8 cellular contexts compared by ENCODE assay signal in the genomic region with DNA sequence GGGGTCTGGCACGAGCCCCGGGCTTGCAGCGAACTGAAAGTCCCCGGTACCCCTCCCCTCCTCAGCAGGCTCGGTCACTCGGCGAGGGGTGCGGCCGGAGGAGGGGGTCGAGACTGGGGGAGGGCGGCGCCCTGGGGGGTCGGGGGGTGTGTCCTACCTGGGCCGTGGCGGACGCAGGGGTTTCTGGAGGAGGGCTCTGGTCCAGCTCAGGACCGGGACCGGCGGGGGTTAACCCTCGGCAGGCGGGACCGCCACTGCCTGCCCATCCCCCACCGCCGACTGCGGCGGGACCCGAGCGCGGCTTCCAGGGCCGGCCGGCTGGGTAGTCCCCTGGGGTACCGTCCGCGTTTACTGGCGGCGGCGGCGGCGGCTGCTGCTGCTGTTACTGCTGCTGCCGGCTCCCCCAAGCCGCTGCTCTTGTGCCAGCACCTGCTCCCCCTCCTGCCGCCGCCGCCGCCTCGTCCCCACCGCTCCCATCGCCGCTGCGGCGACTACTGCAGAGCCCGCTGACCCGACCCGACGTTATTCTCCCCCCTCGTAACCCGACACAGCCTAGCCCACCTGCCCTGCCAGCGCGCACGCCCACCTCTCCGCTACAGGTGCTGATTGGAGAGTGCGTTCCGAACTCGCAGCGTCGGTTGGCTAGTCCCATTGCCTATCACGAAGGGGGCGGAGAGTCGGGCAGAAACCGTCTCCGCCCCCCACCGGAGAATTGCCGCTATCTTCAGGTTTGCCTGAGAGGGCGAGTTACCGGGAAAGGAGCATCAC. TPM values are rescaled to one million over a fixed set of nuclear protein-coding genes. Genes with fewer than 3 reads are reported as not detected.
DNase-seq lines count a peak whose midpoint lies in the region; ATAC-seq, FAIRE-seq and TF ChIP-seq lines count a peak whose summit lies in the region.

A gene (minus strand): TSS at position 498 of the 768 bp plus-strand sequence. CDS start 42,161 bp downstream, outside the sequence.

- intact Hi-C loops in psoas muscle (cut with DNase I) = loop anchor here (10.0 kb wide), 1 partner anchor 186 kb away; a partner anchor contains a TSS

- H3K9me3 ChIP-seq in T-helper 17 cell (ENCODE audit: control insufficient read depth, low read length, poor library complexity, severe bottlenecking) (no peaks in the 10 kb centered on the region), right atrium auricular region (no peaks in the 10 kb centered on the region), psoas muscle (no peaks in the 10 kb centered on the region)

- TF ChIP-seq CTCF in right atrium auricular region (IDR thresholded peaks at IDR 0.05) (no peak), psoas muscle (IDR thresholded peaks at IDR 0.05) (peak; percentile 8)

- TF ChIP-seq POLR2A in GM15510 (IDR thresholded peaks at IDR 0.05; ENCODE audit: borderline replicate concordance, extremely low read depth, insufficient read length) = peak; percentile 76

- 0 to 1% (median 0%) methylated on average over 54 to 75 of the region's 75 CpGs for WGBS in psoas muscle, 3 donors

- H3K4me1 ChIP-seq in right atrium auricular region (peaks cover 0 to 29% of the 10 kb centered on the region in 2 donors), psoas muscle (peaks cover 14% of the 10 kb centered on the region)

- H3K27me3 ChIP-seq in right atrium auricular region (no peaks in the 10 kb centered on the region), psoas muscle (ENCODE audit: insufficient read depth in 3 of 3, low read length in 2 of 3) (no peaks in the 10 kb centered on the region)

- H3K36me3 Mint-ChIP-seq in T-helper 17 cell (ENCODE audit: low read depth) = peaks cover 3% of the 10 kb centered on the region

- H3K4me1 Mint-ChIP-seq in T-helper 17 cell = peaks cover 30% of the 10 kb centered on the region

- DNase-seq in NCI-H1694 treated with DMSO at 0.1 percent for 48 hours (lab: John Stamatoyannopoulos, UW) (peak; percentile 95), T-helper 17 cell (peak; percentile 96 to 97 (median 96)), right atrium auricular region (ENCODE audit: low spot score) (peak; percentile 98), psoas muscle (peak; percentile 98 to 99), urothelium cell line (ENCODE audit: low spot score) (peak; percentile 97)

- ATAC-seq in HG02885 (IDR thresholded peaks at IDR 0.05; ENCODE audit: poor library complexity, unreplicated experiment) (peak; percentile 92), T-helper 17 cell (peak; percentile 96), psoas muscle (peak; percentile 97 to 99 (median 98))

- H3K27me3 Mint-ChIP-seq in T-helper 17 cell = no peaks in the 10 kb centered on the region

- H3K36me3 ChIP-seq in right atrium auricular region (no peaks in the 10 kb centered on the region), psoas muscle (ENCODE audit: insufficient read depth in 1 of 2, low read depth in 1 of 2) (no peaks in the 10 kb centered on the region)

- peak within 1 kb of the TSS; percentile 97 for H3K4me3 Mint-ChIP-seq in T-helper 17 cell

- FAIRE-seq in urothelium cell line (lab: Jason Lieb, UNC) = peak; percentile 94

- peak within 1 kb of the TSS; percentile 99 to 100 for H3K4me3 ChIP-seq in right atrium auricular region
- H3K4me3 ChIP-seq in psoas muscle = peak within 1 kb of the TSS; percentile 76

- peak within 1 kb of the TSS; percentile 63 for H3K27ac ChIP-seq in angular gyrus (ENCODE audit: low read depth, low read length)
- peak within 1 kb of the TSS; percentile 95 for H3K27ac ChIP-seq in right atrium auricular region
- H3K27ac ChIP-seq in psoas muscle = peak within 1 kb of the TSS; percentile 78

- H3K27ac Mint-ChIP-seq in T-helper 17 cell = peak within 1 kb of the TSS; percentile 91

RNA-seq across cellular contexts. Expression of the gene that starts here (rescaled TPM):
- 10 to 100 TPM; 15.1 to 20.0 TPM for total RNA-seq in T-helper 17 cell
- total RNA-seq in right atrium auricular region = 10 to 100 TPM; 16.3 to 19.7 TPM
- 10 to 100 TPM; 15.8 to 23.0 (median 20.8) TPM for total RNA-seq in psoas muscle
- 1 to 10 TPM; 1.4 to 7.9 (median 4.0) TPM for polyA plus RNA-seq in psoas muscle

Comparison
In these comparisons a context has a peak if more than half of its experiments do, and no peak if none do; other contexts are left out.
1. Peak in every context shown above with its lines: DNase-seq, ATAC-seq, H3K4me3 ChIP-seq and H3K27ac ChIP-seq.